In genomic region chr6:136050475-136050874, GRCh38 we compare ENCODE assay signal across 18 cellular contexts.
DNase-seq lines count a peak whose midpoint lies in the region; ATAC-seq and TF ChIP-seq lines count a peak whose summit lies in the region.
"Had no signal": no experiment of that assay in that cellular context is flagged by ENCODE, and none has a peak within 500 bp of the region (broad histone marks: within the 10 kb centered on the region; RNA-seq: fewer than 3 reads in every experiment).

No MANE protein-coding gene starts in this region.

- no peak overlapping the region for H3K23ac ChIP-seq in mesenchymal stem cell (ENCODE audit: low read length in 2 of 2)

- H3K18ac ChIP-seq in mesenchymal stem cell (ENCODE audit: low read depth in 1 of 2, low read length in 2 of 2): peak overlapping the region; percentile 9 to 85

- intact Hi-C loops in activated T-helper 2 cell treated with anti-CD3 and anti-CD28 coated beads, Interferon-gamma antibody, Interleukin-2, Interleukin-4, amounts not matched to agents 10 μg/mL and 5 μg/mL and 100 μg/mL, durations not matched to agents 14 hours and 24 hours and 36 hours (cut with micrococcal nuclease): no loop called here

- H3K9me2 ChIP-seq in GM23248 (ENCODE audit: insufficient read depth): no peaks in the 10 kb centered on the region

- CTCF ChIA-PET in HEK293T (lab: Yijun Ruan, JAX): interaction anchor here (0.5 to 0.6 kb wide), 2 partner anchors 27 to 1581 kb away, joined by 3 to 4 read pairs; no protein-coding TSS in a partner anchor

- no peak overlapping the region for H3K4me3 ChIP-seq in GM23248
- H3K4me3 ChIP-seq in mesenchymal stem cell (ENCODE audit: insufficient read depth in 1 of 2, low read depth in 1 of 2, low read length in 2 of 2): no peak overlapping the region
- H3K4me3 ChIP-seq: GM23338, mucosa of descending colon had no signal

- no peaks in the 10 kb centered on the region for H3K27me3 Mint-ChIP-seq in activated T-helper 2 cell treated with anti-CD3 and anti-CD28 coated beads, Interferon-gamma antibody, Interleukin-2, Interleukin-4, amounts not matched to agents 10 μg/mL and 5 μg/mL and 100 μg/mL, durations not matched to agents 14 hours and 24 hours and 36 hours (ENCODE audit: low read depth)
- no peaks in the 10 kb centered on the region for H3K27me3 Mint-ChIP-seq in activated naive CD8-positive, alpha-beta T cell treated with anti-CD3 and anti-CD28 coated beads, Interleukin-2, amount 50 U/mL, for 24 hours

- peak overlapping the region; percentile 5 for H4K91ac ChIP-seq in mesenchymal stem cell (ENCODE audit: low read length)

- H3K4me1 Mint-ChIP-seq in activated T-helper 2 cell treated with anti-CD3 and anti-CD28 coated beads, Interferon-gamma antibody, Interleukin-2, Interleukin-4, amounts not matched to agents 10 μg/mL and 5 μg/mL and 100 μg/mL, durations not matched to agents 14 hours and 24 hours and 36 hours (ENCODE audit: low read depth): peaks cover 28% of the 10 kb centered on the region
- H3K4me1 Mint-ChIP-seq in activated naive CD8-positive, alpha-beta T cell treated with anti-CD3 and anti-CD28 coated beads, Interleukin-2, amount 50 U/mL, for 24 hours: peaks cover 8% of the 10 kb centered on the region
- H3K4me1 Mint-ChIP-seq: GM23338 had no signal

- H4K8ac ChIP-seq in mesenchymal stem cell (ENCODE audit: low read length): no peak overlapping the region

- H3K4me3 Mint-ChIP-seq in activated T-helper 2 cell treated with anti-CD3 and anti-CD28 coated beads, Interferon-gamma antibody, Interleukin-2, Interleukin-4, amounts not matched to agents 10 μg/mL and 5 μg/mL and 100 μg/mL, durations not matched to agents 14 hours and 24 hours and 36 hours (ENCODE audit: low read depth): no peak overlapping the region
- H3K4me3 Mint-ChIP-seq in activated naive CD8-positive, alpha-beta T cell treated with anti-CD3 and anti-CD28 coated beads, Interleukin-2, amount 50 U/mL, for 24 hours: no peak overlapping the region
- H3K4me3 Mint-ChIP-seq: GM23338 had no signal

- H3K36me3 ChIP-seq in GM23248 (ENCODE audit: low read depth) (no peaks in the 10 kb centered on the region), mesenchymal stem cell (ENCODE audit: control insufficient read depth in 1 of 2, insufficient read depth in 2 of 2, low read depth in 1 of 2, low read length in 2 of 2) (peaks cover 0 to 44% of the 10 kb centered on the region in 2 experiments)

- H3K4ac ChIP-seq in mesenchymal stem cell (ENCODE audit: low read depth in 1 of 2, low read length in 2 of 2): peak overlapping the region; percentile 27 to 94

- no peak overlapping the region for H2BK15ac ChIP-seq in mesenchymal stem cell (ENCODE audit: low read depth, poor library complexity, severe bottlenecking)

- in situ Hi-C loops in GM23248 (cut with MboI): no loop called here

- H3K36me3 Mint-ChIP-seq in activated T-helper 2 cell treated with anti-CD3 and anti-CD28 coated beads, Interferon-gamma antibody, Interleukin-2, Interleukin-4, amounts not matched to agents 10 μg/mL and 5 μg/mL and 100 μg/mL, durations not matched to agents 14 hours and 24 hours and 36 hours (ENCODE audit: low read depth): peaks cover 58% of the 10 kb centered on the region
- peaks cover 2% of the 10 kb centered on the region for H3K36me3 Mint-ChIP-seq in activated naive CD8-positive, alpha-beta T cell treated with anti-CD3 and anti-CD28 coated beads, Interleukin-2, amount 50 U/mL, for 24 hours (ENCODE audit: low read depth)
- H3K36me3 Mint-ChIP-seq: immature natural killer cell had no signal

- H3K4me1 ChIP-seq in GM23248 (ENCODE audit: insufficient read depth) (peaks cover 15% of the 10 kb centered on the region), mesenchymal stem cell (ENCODE audit: control insufficient read depth, insufficient read depth, low read depth, low read length) (no peaks in the 10 kb centered on the region)

- H2BK12ac ChIP-seq in mesenchymal stem cell (ENCODE audit: low read length in 2 of 2): peak overlapping the region; percentile 12 to 91

- H2AFZ ChIP-seq in GM23248 (peak overlapping the region; percentile 79), mesenchymal stem cell (ENCODE audit: low read depth, low read length) (no peak overlapping the region)
- H2AFZ ChIP-seq: GM23338 had no signal

- H3K27ac ChIP-seq in GM23248: peak overlapping the region; percentile 19
- H3K27ac ChIP-seq in mesenchymal stem cell (ENCODE audit: low read length, poor library complexity, severe bottlenecking): no peak overlapping the region
- peak overlapping the region; percentile 51 for H3K27ac ChIP-seq in temporal lobe (ENCODE audit: low read depth, low read length)

- peak overlapping the region; percentile 66 for H3K27ac Mint-ChIP-seq in activated T-helper 2 cell treated with anti-CD3 and anti-CD28 coated beads, Interferon-gamma antibody, Interleukin-2, Interleukin-4, amounts not matched to agents 10 μg/mL and 5 μg/mL and 100 μg/mL, durations not matched to agents 14 hours and 24 hours and 36 hours
- no peak overlapping the region for H3K27ac Mint-ChIP-seq in activated naive CD8-positive, alpha-beta T cell treated with anti-CD3 and anti-CD28 coated beads, Interleukin-2, amount 50 U/mL, for 24 hours
- H3K27ac Mint-ChIP-seq: GM23338 had no signal

- no peak overlapping the region for H3K14ac ChIP-seq in mesenchymal stem cell (ENCODE audit: low read length in 2 of 2)

- POLR2A ChIA-PET in HEK293T (lab: Yijun Ruan, JAX): no interaction called here

- H3K9me3 ChIP-seq in GM23248 (ENCODE audit: low read depth) (no peaks in the 10 kb centered on the region), mesenchymal stem cell (ENCODE audit: control insufficient read depth, low read length) (no peaks in the 10 kb centered on the region)
- H3K9me3 ChIP-seq: mucosa of descending colon had no signal

- no peak overlapping the region for H2BK5ac ChIP-seq in mesenchymal stem cell (ENCODE audit: low read depth, low read length, poor library complexity, severe bottlenecking)

- peaks cover 15% of the 10 kb centered on the region for H3K9me3 Mint-ChIP-seq in activated T-helper 2 cell treated with anti-CD3 and anti-CD28 coated beads, Interferon-gamma antibody, Interleukin-2, Interleukin-4, amounts not matched to agents 10 μg/mL and 5 μg/mL and 100 μg/mL, durations not matched to agents 14 hours and 24 hours and 36 hours
- peaks cover 4% of the 10 kb centered on the region for H3K9me3 Mint-ChIP-seq in activated naive CD8-positive, alpha-beta T cell treated with anti-CD3 and anti-CD28 coated beads, Interleukin-2, amount 50 U/mL, for 24 hours
- H3K9me3 Mint-ChIP-seq: GM23338 had no signal

- H4K20me1 ChIP-seq in GM23248 (ENCODE audit: insufficient read depth): no peaks in the 10 kb centered on the region

- no peaks in the 10 kb centered on the region for H3K79me1 ChIP-seq in mesenchymal stem cell (replicated peaks; ENCODE audit: low read length, poor library complexity, severe bottlenecking)

- H3F3A ChIP-seq in GM23248 (ENCODE audit: insufficient read depth): no peaks in the 10 kb centered on the region

- 31 to 50% methylated on average over 1 of the region's 1 CpG for WGBS in GM23248 (ENCODE audit: low coverage in 1 of 2, low lambda C conversion rate in 2 of 2, missing lambda C conversion rate in 2 of 2), 2 experiments
- 54% methylated on average over 1 of the region's 1 CpG for WGBS in mesenchymal stem cell

- H3K9ac ChIP-seq in GM23248 (no peak overlapping the region), mesenchymal stem cell (ENCODE audit: low read length) (peak overlapping the region; percentile 47)

- ATAC-seq in activated naive CD8-positive, alpha-beta T cell treated with anti-CD3 and anti-CD28 coated beads, Interleukin-2, amount 50 U/mL, for 24 hours: no peak
- ATAC-seq: GM23338, mucosa of descending colon had no signal

- no peak overlapping the region for H2AK5ac ChIP-seq in mesenchymal stem cell (ENCODE audit: low read length, severe bottlenecking)

- peaks cover 48% of the 10 kb centered on the region for H3K79me2 ChIP-seq in GM23248 (ENCODE audit: insufficient read depth)

- no peak for DNase-seq in GM23248
- DNase-seq in activated T-helper 2 cell treated with anti-CD3 and anti-CD28 coated beads, Interferon-gamma antibody, Interleukin-2, Interleukin-4, amounts not matched to agents 10 μg/mL and 5 μg/mL and 100 μg/mL, durations not matched to agents 14 hours and 24 hours and 36 hours (ENCODE audit: low spot score): no peak
- no peak for DNase-seq in mesenchymal stem cell
- DNase-seq in DMS53 treated with DMSO at 0.1 percent for 48 hours (lab: John Stamatoyannopoulos, UW; ENCODE audit: unreplicated experiment): no peak
- DNase-seq in NCI-H1694 (lab: John Stamatoyannopoulos, UW): no peak
- DNase-seq in HEK293T (ENCODE audit: extremely low spot score): no peak
- no peak for DNase-seq in activated naive CD8-positive, alpha-beta T cell treated with anti-CD3 and anti-CD28 coated beads, Interleukin-2, amount 50 U/mL, for 24 hours
- DNase-seq: activated CD4-positive, CD25-positive, alpha-beta regulatory T cell treated with anti-CD3 and anti-CD28 coated beads, Interleukin-2, amount 50 U/mL, for 72 hours; aorta; COR-L47; effector CD8-positive, alpha-beta T cell; GF-D8; mucosa of descending colon; posterior cingulate gyrus; stimulated activated CD8-positive, alpha-beta memory T cell treated with anti-CD3 and anti-CD28 coated beads, Interleukin-4, amount 100 ng/mL, for 48 hours had no signal

- peak overlapping the region; percentile 74 for H2BK120ac ChIP-seq in mesenchymal stem cell (ENCODE audit: low read depth, low read length)

- H3K4me2 ChIP-seq in GM23248 (ENCODE audit: unreplicated experiment) (peak overlapping the region; percentile 14), mesenchymal stem cell (ENCODE audit: low read length, poor library complexity, severe bottlenecking) (no peak overlapping the region)
- H3K4me2 ChIP-seq: GM23338 had no signal

- H3K27me3 ChIP-seq in GM23248 (replicated peaks; ENCODE audit: insufficient read depth) (no peaks in the 10 kb centered on the region), mesenchymal stem cell (ENCODE audit: control insufficient read depth in 1 of 2, insufficient read depth in 1 of 2, low read length in 2 of 2) (no peaks in the 10 kb centered on the region)

TF ChIP-seq in HEK293T, 16 proteins besides CTCF, POLR2A, EP300 and RAD21:
- TF ChIP-seq FOXK2 (IDR thresholded peaks at IDR 0.05) (no peak), L3MBTL2 (conservative IDR thresholded peaks at IDR 0.05) (no peak), FOXM1 (IDR thresholded peaks at IDR 0.05; ENCODE audit: borderline replicate concordance) (no peak), TARDBP (IDR thresholded peaks at IDR 0.05) (no peak), CTBP1 (IDR thresholded peaks at IDR 0.05; ENCODE audit: borderline replicate concordance) (no peak), LEF1 (IDR thresholded peaks at IDR 0.05; ENCODE audit: borderline replicate concordance) (no peak), ZNF384 (IDR thresholded peaks at IDR 0.05) (no peak), HDGF (IDR thresholded peaks at IDR 0.05; ENCODE audit: borderline replicate concordance) (no peak), ELF4 (IDR thresholded peaks at IDR 0.05) (no peak)
